Comparison of ENCODE assay signal across 21 cellular contexts in the genomic region with DNA sequence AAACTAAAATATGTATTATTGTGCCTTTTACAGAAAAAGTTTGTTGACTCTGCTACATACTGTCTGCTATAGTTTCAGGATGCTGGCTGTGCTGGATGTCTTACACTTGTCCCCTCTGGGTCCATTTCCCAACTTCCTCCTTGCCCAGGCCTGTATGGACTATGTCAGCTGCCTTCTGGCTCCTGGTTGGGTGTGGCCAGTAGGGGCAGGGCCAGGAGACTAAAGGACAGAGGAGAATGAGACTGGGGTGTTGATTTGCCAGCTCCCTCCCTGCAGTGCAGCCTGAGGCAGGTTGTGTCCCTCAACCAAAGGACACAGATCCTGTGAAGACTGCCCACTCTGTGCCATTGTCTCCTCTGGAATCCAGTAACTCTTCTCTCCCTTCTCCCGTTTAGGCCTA.
DNase-seq lines count a peak whose midpoint lies in the region; TF ChIP-seq lines count a peak whose summit lies in the region.
"Had no signal": no experiment of that assay in that cellular context is flagged by ENCODE, and none has a peak within 500 bp of the region (broad histone marks: within the 10 kb centered on the region; RNA-seq: fewer than 3 reads in every experiment).

No MANE protein-coding gene starts in this region.

- H3K9ac ChIP-seq in endodermal cell (ENCODE audit: extremely low read depth, low read length, poor library complexity, severe bottlenecking), result no peak overlapping the region

- H3K4me1 Mint-ChIP-seq in endodermal cell, result peaks cover 13% of the 10 kb centered on the region
- H3K4me1 Mint-ChIP-seq in osteocyte (ENCODE audit: unreplicated experiment), result peaks cover 18% of the 10 kb centered on the region
- H3K4me1 Mint-ChIP-seq: activated CD4-positive, alpha-beta memory T cell treated with anti-CD3 and anti-CD28 coated beads, Interleukin-2, amount 10 ng/mL, durations not matched to agents 7 days and 5 days; T-helper 17 cell had no signal

- H3K4me1 ChIP-seq in endodermal cell (ENCODE audit: control insufficient read depth, insufficient read depth, low read length) (peaks cover 4% of the 10 kb centered on the region), HAP-1 (no peaks in the 10 kb centered on the region)
- H3K4me1 ChIP-seq: body of pancreas, pancreas had no signal

- in situ Hi-C loops in HAP-1 (cut with MboI; ENCODE audit: low sequenced_read_pairs), result no loop called here

- H3K9me3 ChIP-seq in endodermal cell (ENCODE audit: control insufficient read depth, low read length), result no peaks in the 10 kb centered on the region
- no peaks in the 10 kb centered on the region for H3K9me3 ChIP-seq in HAP-1
- H3K9me3 ChIP-seq: pancreas had no signal

- no peak overlapping the region for H3K27ac Mint-ChIP-seq in endodermal cell
- H3K27ac Mint-ChIP-seq in osteocyte (ENCODE audit: unreplicated experiment), result peak overlapping the region; percentile 57
- H3K27ac Mint-ChIP-seq: activated CD4-positive, alpha-beta memory T cell treated with anti-CD3 and anti-CD28 coated beads, Interleukin-2, amount 10 ng/mL, durations not matched to agents 7 days and 5 days; activated naive CD4-positive, alpha-beta T cell treated with anti-CD3 and anti-CD28 coated beads, Interleukin-2, amount 50 U/mL, for 72 hours; B cell; T-helper 17 cell had no signal

- no peak for TF ChIP-seq CTCF in endodermal cell (conservative IDR thresholded peaks at IDR 0.05)
- no peak for TF ChIP-seq CTCF in osteocyte (IDR thresholded peaks at IDR 0.05)

- H3K4me3 ChIP-seq in endodermal cell (ENCODE audit: low read length) (no peak overlapping the region), HAP-1 (no peak overlapping the region)
- H3K4me3 ChIP-seq: body of pancreas, GM12878, pancreas, smooth muscle cell had no signal

- DNase-seq in ELF-1 (ENCODE audit: low read depth, low spot score), result peak; percentile 83
- peak; percentile 4 for DNase-seq in NCI-H69 (lab: John Stamatoyannopoulos, UW)
- peak; percentile 69 for DNase-seq in endodermal cell
- DNase-seq in osteocyte (ENCODE audit: extremely low spot score, unreplicated experiment), result no peak
- DNase-seq in OCI-M2 (lab: John Stamatoyannopoulos, UW; ENCODE audit: unreplicated experiment), result no peak
- DNase-seq in activated naive CD4-positive, alpha-beta T cell treated with Interleukin-2 at 50 U/mL for 16 hours, result no peak
- no peak for DNase-seq in activated effector memory CD4-positive, alpha-beta T cell treated with anti-CD3 and anti-CD28 coated beads, Interleukin-2, amount 50 U/mL, for 16 hours
- DNase-seq in HAP-1 (ENCODE audit: low spot score in 2 of 2), result no peak
- DNase-seq: activated CD4-positive, alpha-beta memory T cell treated with anti-CD3 and anti-CD28 coated beads, Interleukin-2, amount 10 ng/mL, durations not matched to agents 7 days and 5 days; activated T-cell treated with anti-CD3 and anti-CD28 coated beads, Interleukin-2, amount 50 U/mL, for 4 hours; GF-D8; NCI-H146; NCI-H345; pancreas; stimulated activated CD8-positive, alpha-beta memory T cell treated with anti-CD3 and anti-CD28 coated beads, Interleukin-4, amount 100 ng/mL, for 48 hours; T-helper 17 cell had no signal

- 63 to 77% methylated on average over 1 of the region's 1 CpG for WGBS in endodermal cell (ENCODE audit: insufficient coverage in 1 of 2, insufficient read length in 1 of 2), 2 experiments

- H3K9me3 Mint-ChIP-seq in endodermal cell (no peaks in the 10 kb centered on the region), osteocyte (ENCODE audit: unreplicated experiment) (no peaks in the 10 kb centered on the region)
- H3K9me3 Mint-ChIP-seq: activated naive CD4-positive, alpha-beta T cell treated with anti-CD3 and anti-CD28 coated beads, Interleukin-2, amount 50 U/mL, for 72 hours; activated T-cell treated with anti-CD3 and anti-CD28 coated beads, Interleukin-2, amount 50 U/mL, for 4 hours had no signal

- H3K36me3 ChIP-seq in endodermal cell (ENCODE audit: control insufficient read depth, insufficient read depth, low read length) (no peaks in the 10 kb centered on the region), HAP-1 (replicated peaks) (no peaks in the 10 kb centered on the region)
- H3K36me3 ChIP-seq: pancreas had no signal

- H3K36me3 Mint-ChIP-seq in endodermal cell (ENCODE audit: low read depth) (no peaks in the 10 kb centered on the region), osteocyte (ENCODE audit: unreplicated experiment) (no peaks in the 10 kb centered on the region)
- H3K36me3 Mint-ChIP-seq: activated naive CD4-positive, alpha-beta T cell treated with anti-CD3 and anti-CD28 coated beads, Interleukin-2, amount 50 U/mL, for 72 hours had no signal

- no peak overlapping the region for H3K4me3 Mint-ChIP-seq in endodermal cell
- H3K4me3 Mint-ChIP-seq in osteocyte (ENCODE audit: unreplicated experiment), result no peak overlapping the region
- H3K4me3 Mint-ChIP-seq: activated CD4-positive, alpha-beta memory T cell treated with anti-CD3 and anti-CD28 coated beads, Interleukin-2, amount 10 ng/mL, durations not matched to agents 7 days and 5 days; activated T-cell treated with anti-CD3 and anti-CD28 coated beads, Interleukin-2, amount 50 U/mL, for 4 hours; B cell; T-helper 17 cell had no signal

- no peak overlapping the region for H3K27ac ChIP-seq in endodermal cell (ENCODE audit: low read depth, low read length)
- H3K27ac ChIP-seq: body of pancreas, pancreas had no signal

- H3K27me3 Mint-ChIP-seq in endodermal cell (ENCODE audit: insufficient read depth) (peaks cover 2% of the 10 kb centered on the region), osteocyte (ENCODE audit: unreplicated experiment) (peaks cover 2% of the 10 kb centered on the region)
- H3K27me3 Mint-ChIP-seq: activated CD4-positive, alpha-beta memory T cell treated with anti-CD3 and anti-CD28 coated beads, Interleukin-2, amount 10 ng/mL, durations not matched to agents 7 days and 5 days; B cell; T-helper 17 cell had no signal

- H3K27me3 ChIP-seq in endodermal cell (ENCODE audit: control insufficient read depth, insufficient read depth, low read length, poor library complexity, severe bottlenecking) (no peaks in the 10 kb centered on the region), HAP-1 (ENCODE audit: low read depth) (peaks cover 14% of the 10 kb centered on the region)
- H3K27me3 ChIP-seq: body of pancreas, pancreas had no signal

Comparison
In these comparisons a context has a peak if more than half of its experiments do, and no peak if none do; other contexts are left out.
1. DNase-seq: peak in ELF-1 (single experiment), NCI-H69 (single experiment) and endodermal cell (single experiment); none in osteocyte (single experiment), OCI-M2 (single experiment), activated naive CD4-positive, alpha-beta T cell treated with Interleukin-2 at 50 U/mL for 16 hours (single experiment), activated effector memory CD4-positive, alpha-beta T cell treated with anti-CD3 and anti-CD28 coated beads, Interleukin-2, amount 50 U/mL, for 16 hours (single experiment) and HAP-1 (0 of 2).